ENCODE assay signal across 8 cellular contexts in genomic region chr1:145824499-145824842, GRCh38. TPM values are rescaled to one million over a fixed set of nuclear protein-coding genes. Genes with fewer than 3 reads are reported as not detected.
A peak's percentile ranks its signal among the peaks of the same experiment; 100 is the strongest.
DNase-seq lines count a peak whose midpoint lies in the region; ATAC-seq and TF ChIP-seq lines count a peak whose summit lies in the region.

No MANE protein-coding gene starts in this region.

- no peaks in the 10 kb centered on the region for H3K27me3 ChIP-seq in fibroblast of lung (ENCODE audit: control insufficient read depth, insufficient read depth, low read length)
- H3K27me3 ChIP-seq in psoas muscle (ENCODE audit: insufficient read depth in 3 of 3, low read length in 2 of 3): no peaks in the 10 kb centered on the region

- H3K9ac ChIP-seq in SK-N-MC (ENCODE audit: insufficient read length): peak overlapping the region; percentile 97
- peak overlapping the region; percentile 94 for H3K9ac ChIP-seq in fibroblast of lung (ENCODE audit: insufficient read depth, low read length)

- H3K9me3 ChIP-seq in SK-N-MC (ENCODE audit: low read depth, low read length) (no peaks in the 10 kb centered on the region), fibroblast of lung (ENCODE audit: control insufficient read depth, insufficient read depth, low read depth, low read length) (no peaks in the 10 kb centered on the region), psoas muscle (no peaks in the 10 kb centered on the region)

- H3K4me3 ChIP-seq in GM08714 (ENCODE audit: low read length) (peak overlapping the region; percentile 97), SK-N-MC (peak overlapping the region; percentile 97), fibroblast of lung (replicated peaks in 1 of 4; ENCODE audit: control extremely low read depth in 1 of 4, insufficient read depth in 1 of 4, low read depth in 3 of 4, low read length in 4 of 4) (peak overlapping the region; percentile 92 to 100 (median 98)), psoas muscle (peak overlapping the region; percentile 91)

- H3K79me2 ChIP-seq in fibroblast of lung (ENCODE audit: control insufficient read depth, insufficient read depth, low read length): peaks cover 30% of the 10 kb centered on the region

- intact Hi-C loops in psoas muscle (cut with DNase I): no loop called here

- peak overlapping the region; percentile 90 for H2AFZ ChIP-seq in fibroblast of lung (ENCODE audit: low read length)

- H3K4me1 ChIP-seq in fibroblast of lung (ENCODE audit: control insufficient read depth, extremely low read depth, insufficient read depth, low read length): no peaks in the 10 kb centered on the region
- peaks cover 15% of the 10 kb centered on the region for H3K4me1 ChIP-seq in psoas muscle

- H3K27ac ChIP-seq in SK-N-MC (peak overlapping the region; percentile 76), fibroblast of lung (ENCODE audit: insufficient read depth, low read length) (peak overlapping the region; percentile 93), psoas muscle (peak overlapping the region; percentile 96)

- TF ChIP-seq CTCF in fibroblast of lung (conservative IDR thresholded peaks at IDR 0.05 in 1 of 2, IDR thresholded peaks at IDR 0.05 in 1 of 2; ENCODE audit: low read depth in 1 of 2, low read length in 2 of 2) (no peak), psoas muscle (IDR thresholded peaks at IDR 0.05) (no peak)

- 1 to 3% (median 1%) methylated on average over 7 of the region's 7 CpGs for WGBS in psoas muscle, 3 donors

- ATAC-seq in psoas muscle: no peak
- ATAC-seq in HG03280 (IDR thresholded peaks at IDR 0.05; ENCODE audit: unreplicated experiment): no peak

- peak overlapping the region; percentile 30 for H3K4me2 ChIP-seq in fibroblast of lung (ENCODE audit: extremely low read depth, insufficient read depth, low read length)

- H3K36me3 ChIP-seq in SK-N-MC (ENCODE audit: insufficient read depth, low read length) (peaks cover 38% of the 10 kb centered on the region), fibroblast of lung (ENCODE audit: control insufficient read depth, insufficient read depth, low read length) (peaks cover 12% of the 10 kb centered on the region), psoas muscle (ENCODE audit: insufficient read depth in 1 of 2, low read depth in 1 of 2) (peaks cover 19 to 43% of the 10 kb centered on the region in 2 donors)

- no peaks in the 10 kb centered on the region for H4K20me1 ChIP-seq in fibroblast of lung (ENCODE audit: control insufficient read depth, extremely low read depth, insufficient read depth, low read length)

- DNase-seq in SK-N-MC (ENCODE audit: low read depth, low spot score) (no peak), fibroblast of lung (ENCODE audit: low read depth in 2 of 2) (no peak), psoas muscle (no peak), NCI-H187 treated with DMSO at 0.1 percent for 48 hours (lab: John Stamatoyannopoulos, UW) (no peak), NCI-H2029 (lab: John Stamatoyannopoulos, UW) (no peak)
- no peak for DNase-seq in stimulated activated CD4-positive, alpha-beta T cell treated with anti-CD3 and anti-CD28 coated beads, Interleukin-12 subunit alpha, Interleukin-12 subunit beta, amount 100 ng/mL, for 4 hours

RNA-seq across cellular contexts. Expression of gene POLR3C, which starts 0.5 kb away (rescaled TPM):
- total RNA-seq in fibroblast of lung (32.1 and 38.3 TPM in 2 replicates), psoas muscle (10 to 100 TPM; 13.2 to 21.8 (median 18.9) TPM)
- polyA plus RNA-seq in fibroblast of lung (45.1 and 64.5 TPM in 2 replicates), psoas muscle (10 to 100 TPM in 1 of 3 donors, 1 to 10 TPM in 2; 8.6 to 16.8 (median 9.9) TPM)
- polyA plus RNA-seq in fibroblast of lung (2012): 29.2 and 42.4 TPM in 2 replicates
- 19.7 and 37.2 TPM in 2 replicates for polyA minus RNA-seq in fibroblast of lung (ENCODE audit: low replicate concordance)

RNA-seq across cellular contexts. Expression of gene RNF115, which starts 0.6 kb away (rescaled TPM):
- total RNA-seq in fibroblast of lung (9.2 and 19.8 TPM in 2 replicates), psoas muscle (10 to 100 TPM; 44.5 to 81.6 (median 62.8) TPM)
- polyA plus RNA-seq in fibroblast of lung (16.2 and 25.5 TPM in 2 replicates), psoas muscle (10 to 100 TPM in 2 of 3 donors, 1 to 10 TPM in 1; 3.2 to 52.6 (median 24.9) TPM)
- polyA plus RNA-seq in fibroblast of lung (2012): 12.3 and 22.4 TPM in 2 replicates
- 15.8 and 17.5 TPM in 2 replicates for polyA minus RNA-seq in fibroblast of lung (ENCODE audit: low replicate concordance)

RNA-seq across cellular contexts. Expression of gene NUDT17, which starts 21.0 kb away (rescaled TPM):
- 2.1 and 5.1 TPM in 2 replicates for total RNA-seq in fibroblast of lung
- polyA plus RNA-seq in fibroblast of lung: 3.4 and 4.5 TPM in 2 replicates
- polyA plus RNA-seq in fibroblast of lung (2012): 3.5 and 4.6 TPM in 2 replicates
- polyA minus RNA-seq in fibroblast of lung (ENCODE audit: low replicate concordance): 5.1 and 5.7 TPM in 2 replicates
- 1 to 10 TPM; 1.4 to 2.9 (median 1.7) TPM for total RNA-seq in psoas muscle
- 1 to 10 TPM; 1.6 to 2.7 (median 1.9) TPM for polyA plus RNA-seq in psoas muscle

RNA-seq across cellular contexts. Expression of gene PIAS3, which starts 34.4 kb away (rescaled TPM):
- total RNA-seq in fibroblast of lung (5.1 and 8.9 TPM in 2 replicates), psoas muscle (10 to 100 TPM in 3 of 4 donors, 1 to 10 TPM in 1; 9.7 to 18.2 (median 15.3) TPM)
- polyA plus RNA-seq in fibroblast of lung (22.9 and 29.3 TPM in 2 replicates), psoas muscle (10 to 100 TPM; 14.4 to 26.2 (median 19.1) TPM)
- polyA plus RNA-seq in fibroblast of lung (2012): 34.9 and 43.2 TPM in 2 replicates
- 44.6 and 67.5 TPM in 2 replicates for polyA minus RNA-seq in fibroblast of lung (ENCODE audit: low replicate concordance)
